10 cellular contexts compared by ENCODE assay signal in genomic region chr22:44449061-44449682, GRCh38. TPM values are rescaled to one million over a fixed set of nuclear protein-coding genes. Genes with fewer than 3 reads are reported as not detected.
DNase-seq lines count a peak whose midpoint lies in the region; ATAC-seq, FAIRE-seq and TF ChIP-seq lines count a peak whose summit lies in the region.
"Had no signal": no experiment of that assay in that cellular context is flagged by ENCODE, and none has a peak within 500 bp of the region (broad histone marks: within the 10 kb centered on the region; RNA-seq: fewer than 3 reads in every experiment).

No MANE protein-coding gene starts in this region.

- peak; percentile 41 for FAIRE-seq in keratinocyte (lab: Jason Lieb, UNC)
- FAIRE-seq: D721Med, endothelial cell of umbilical vein had no signal

- no peaks in the 10 kb centered on the region for H3K36me3 Mint-ChIP-seq in activated CD8-positive, alpha-beta T cell treated with anti-CD3 and anti-CD28 coated beads for 36 hours (ENCODE audit: low read depth)

- peak; percentile 85 for DNase-seq in AG08395 (ENCODE audit: low spot score)
- peak; percentile 72 for DNase-seq in HS-5 (ENCODE audit: low read depth)
- peak; percentile 84 for DNase-seq in amniotic stem cell (lab: John Stamatoyannopoulos, UW)
- DNase-seq in keratinocyte (ENCODE audit: low read depth, low spot score), result peak; percentile 28
- no peak for DNase-seq in stimulated activated CD4-positive, alpha-beta T cell treated with anti-CD3 and anti-CD28 coated beads, Interleukin-2, amount 100 ng/mL, for 24 hours
- DNase-seq in ecto neural progenitor cell (ENCODE audit: low spot score), result no peak
- no peak for DNase-seq in NCI-H187 treated with DMSO at 0.1 percent for 48 hours (lab: John Stamatoyannopoulos, UW)
- DNase-seq in activated CD8-positive, alpha-beta T cell treated with anti-CD3 and anti-CD28 coated beads for 36 hours, result no peak

- no peak for TF ChIP-seq CTCF in keratinocyte (optimal IDR thresholded peaks at IDR 0.05 in 1 of 3, IDR thresholded peaks at IDR 0.05 in 1 of 3, conservative IDR thresholded peaks at IDR 0.05 in 1 of 3; ENCODE audit: extremely low read depth in 1 of 3, insufficient read depth in 2 of 3, low read length in 3 of 3)
- no peak for TF ChIP-seq CTCF in activated CD8-positive, alpha-beta T cell treated with anti-CD3 and anti-CD28 coated beads for 36 hours (IDR thresholded peaks at IDR 0.05)

- CTCF ChIA-PET in activated CD8-positive, alpha-beta T cell treated with anti-CD3 and anti-CD28 coated beads for 36 hours (lab: Charles Lee), result no interaction called here

- H3K36me3 ChIP-seq in keratinocyte (ENCODE audit: control insufficient read depth in 2 of 2, extremely low read depth in 1 of 2, insufficient read depth in 2 of 2, low read length in 2 of 2), result no peaks in the 10 kb centered on the region

- H3K27ac ChIP-seq in keratinocyte (ENCODE audit: control insufficient read depth, insufficient read depth, low read length), result peak overlapping the region; percentile 57

- no peak overlapping the region for H3K27ac Mint-ChIP-seq in activated CD8-positive, alpha-beta T cell treated with anti-CD3 and anti-CD28 coated beads for 36 hours

- no peak for ATAC-seq in activated CD8-positive, alpha-beta T cell treated with anti-CD3 and anti-CD28 coated beads for 36 hours

- intact Hi-C loops in activated CD8-positive, alpha-beta T cell treated with anti-CD3 and anti-CD28 coated beads for 36 hours (cut with micrococcal nuclease), result no loop called here

- no peaks in the 10 kb centered on the region for H3K9me3 Mint-ChIP-seq in activated CD8-positive, alpha-beta T cell treated with anti-CD3 and anti-CD28 coated beads for 36 hours

- H3K9me1 ChIP-seq in keratinocyte (ENCODE audit: control insufficient read depth, extremely low read depth, insufficient read depth, low read length), result no peaks in the 10 kb centered on the region

- H3K4me1 ChIP-seq in keratinocyte (ENCODE audit: control insufficient read depth, extremely low read depth, insufficient read depth, low read length), result peaks cover 28% of the 10 kb centered on the region

- peaks cover 2% of the 10 kb centered on the region for H3K9me3 ChIP-seq in keratinocyte (ENCODE audit: control insufficient read depth, low read depth, low read length)

- no peaks in the 10 kb centered on the region for H3K27me3 Mint-ChIP-seq in activated CD8-positive, alpha-beta T cell treated with anti-CD3 and anti-CD28 coated beads for 36 hours

- no peaks in the 10 kb centered on the region for H3K79me2 ChIP-seq in keratinocyte (ENCODE audit: control insufficient read depth, insufficient read depth, low read length)

- dilution Hi-C loops in keratinocyte (cut with MboI; ENCODE audit: extremely low pct_ligation_motif_present, low sequenced_read_pairs), result no loop called here

- H4K20me1 ChIP-seq in keratinocyte (ENCODE audit: control insufficient read depth, extremely low read depth, insufficient read depth, low read length), result no peaks in the 10 kb centered on the region

- H2AFZ ChIP-seq in keratinocyte (ENCODE audit: control insufficient read depth, low read length), result no peak overlapping the region

- POLR2A ChIA-PET in activated CD8-positive, alpha-beta T cell treated with anti-CD3 and anti-CD28 coated beads for 36 hours (lab: Charles Lee), result no interaction called here

- H3K27me3 ChIP-seq in keratinocyte (ENCODE audit: control insufficient read depth, extremely low read depth, insufficient read depth, low read length), result peaks cover 3% of the 10 kb centered on the region

- H3K9ac ChIP-seq in keratinocyte (ENCODE audit: control insufficient read depth, extremely low read depth, insufficient read depth, low read length), result peak overlapping the region; percentile 26

- peak overlapping the region; percentile 52 for H3K4me2 ChIP-seq in keratinocyte (ENCODE audit: control insufficient read depth, extremely low read depth, insufficient read depth, low read depth, low read length)

- H3K4me1 Mint-ChIP-seq in activated CD8-positive, alpha-beta T cell treated with anti-CD3 and anti-CD28 coated beads for 36 hours (ENCODE audit: low read depth), result peaks cover 3% of the 10 kb centered on the region

- no peak overlapping the region for H3K4me3 Mint-ChIP-seq in activated CD8-positive, alpha-beta T cell treated with anti-CD3 and anti-CD28 coated beads for 36 hours

- no peak overlapping the region for H3K4me3 ChIP-seq in keratinocyte (ENCODE audit: control insufficient read depth in 2 of 3, extremely low read depth in 1 of 3, insufficient read depth in 2 of 3, low read depth in 1 of 3, low read length in 3 of 3)

RNA-seq across cellular contexts. Expression of gene RTL6, which starts 48.9 kb away (rescaled TPM):
- polyA plus RNA-seq in keratinocyte, result 5.0 to 7.6 TPM (median 6.7 TPM) in 3 replicates
- 0.91 TPM for polyA plus RNA-seq in keratinocyte (2011; ENCODE audit: low read depth)
- 7.0 and 7.4 TPM in 2 replicates for polyA plus RNA-seq in keratinocyte (2011; cell fraction: cytosol; rRNA removed)
- 8.6 and 8.7 TPM in 2 replicates for polyA plus RNA-seq in keratinocyte (2011; cell fraction: nucleus; rRNA removed)
- polyA plus RNA-seq in keratinocyte (2012; ENCODE audit: low replicate concordance), result 3.5 and 7.6 TPM in 2 replicates
- 13.0 to 21.0 TPM (median 18.0 TPM) in 3 replicates for polyA minus RNA-seq in keratinocyte
- 17.3 TPM for polyA minus RNA-seq in keratinocyte (2011; cell fraction: cytosol; rRNA and poly(A)+ RNA removed)
- polyA minus RNA-seq in keratinocyte (2011; cell fraction: nucleus; rRNA and poly(A)+ RNA removed), result 8.8 and 12.1 TPM in 2 replicates
- total RNA-seq in activated CD8-positive, alpha-beta T cell treated with anti-CD3 and anti-CD28 coated beads for 36 hours, result 1 to 10 TPM; 5.7 to 6.1 TPM

Comparison
In these comparisons a context has a peak if more than half of its experiments do, and no peak if none do; other contexts are left out.
1. DNase-seq: peak in AG08395 (single experiment), HS-5 (single experiment), amniotic stem cell (single experiment) and keratinocyte (single experiment); none in stimulated activated CD4-positive, alpha-beta T cell treated with anti-CD3 and anti-CD28 coated beads, Interleukin-2, amount 100 ng/mL, for 24 hours (0 of 2), ecto neural progenitor cell (single experiment), NCI-H187 treated with DMSO at 0.1 percent for 48 hours (single experiment) and activated CD8-positive, alpha-beta T cell treated with anti-CD3 and anti-CD28 coated beads for 36 hours (single experiment).